ENCODE assay signal across 6 cellular contexts in the genomic region with DNA sequence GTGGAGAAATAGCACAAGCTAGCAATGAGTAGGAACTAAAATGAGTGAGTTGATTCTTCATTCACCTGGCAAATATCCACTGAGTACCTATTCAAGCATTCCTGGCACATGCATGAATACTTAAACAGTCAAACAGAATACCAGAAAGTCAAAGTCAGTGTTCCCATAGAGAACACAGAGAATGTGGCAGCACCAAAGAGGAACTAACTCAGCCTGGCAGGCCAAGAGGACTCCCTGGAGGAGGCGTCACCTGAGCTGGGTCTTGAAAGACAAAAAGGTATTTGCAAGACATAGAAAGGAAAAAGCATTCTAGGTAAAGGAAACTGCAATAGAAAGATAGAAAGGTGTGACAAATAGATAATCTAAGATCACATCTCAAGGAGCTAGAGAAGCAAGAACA. TPM values are rescaled to one million over a fixed set of nuclear protein-coding genes. Genes with fewer than 3 reads are reported as not detected.
"Had no signal": no experiment of that assay in that cellular context is flagged by ENCODE, and none has a peak within 500 bp of the region (broad histone marks: within the 10 kb centered on the region; RNA-seq: fewer than 3 reads in every experiment).

No MANE protein-coding gene starts in this region.

- DNase-seq: GOT3, H7, HCEC 1CT, IMR-90, KBM-7 had no signal

RNA-seq across cellular contexts. Expression of a gene that starts 49.7 kb away (rescaled TPM):
- total RNA-seq: HT-29, IMR-90 had no signal
